1 cellular context compared by ENCODE assay signal in the genomic region with DNA sequence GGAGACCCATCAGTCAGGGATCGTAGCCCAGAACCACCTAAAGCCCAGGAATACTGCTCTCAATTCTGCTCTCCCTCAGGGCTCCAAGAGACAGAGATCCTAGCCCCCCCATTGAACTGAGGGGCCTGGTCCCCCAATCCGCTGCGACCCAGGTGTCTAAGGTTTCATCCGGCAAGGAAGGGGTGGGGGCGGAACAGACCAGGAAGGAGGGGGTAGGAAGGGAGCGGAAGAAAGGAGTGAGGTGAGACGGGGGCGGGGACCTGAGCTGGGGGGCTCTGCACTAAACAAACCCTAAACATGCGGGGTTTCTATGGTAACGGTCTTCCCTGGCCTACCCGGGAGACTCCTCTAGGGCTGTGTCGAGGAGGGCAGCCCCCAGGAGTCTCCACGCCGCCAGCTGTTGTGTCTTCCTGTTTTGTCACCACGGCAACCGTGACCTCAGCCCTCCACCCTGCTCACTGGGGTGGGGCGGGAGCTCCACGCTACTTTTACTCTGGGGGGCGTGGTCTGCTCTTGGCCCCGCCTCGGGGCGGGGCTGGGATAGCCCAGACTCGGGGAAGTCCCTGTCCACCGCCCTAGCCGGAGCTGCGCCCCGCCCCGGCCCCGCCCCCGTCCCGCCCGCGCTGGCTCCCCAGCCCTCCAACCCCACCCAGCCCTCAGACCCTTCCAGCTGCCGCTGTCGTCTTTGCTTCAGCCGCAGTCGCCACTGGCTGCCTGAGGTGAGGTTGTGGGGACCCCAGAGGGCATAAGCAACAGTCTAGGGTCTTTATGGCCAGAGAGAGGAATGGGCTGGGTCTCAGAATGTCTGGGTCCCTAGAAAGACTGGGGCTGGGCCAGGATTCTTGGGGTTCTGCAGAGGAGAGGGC.
TF ChIP-seq lines count a peak whose summit lies in the region.

A gene with protein sequence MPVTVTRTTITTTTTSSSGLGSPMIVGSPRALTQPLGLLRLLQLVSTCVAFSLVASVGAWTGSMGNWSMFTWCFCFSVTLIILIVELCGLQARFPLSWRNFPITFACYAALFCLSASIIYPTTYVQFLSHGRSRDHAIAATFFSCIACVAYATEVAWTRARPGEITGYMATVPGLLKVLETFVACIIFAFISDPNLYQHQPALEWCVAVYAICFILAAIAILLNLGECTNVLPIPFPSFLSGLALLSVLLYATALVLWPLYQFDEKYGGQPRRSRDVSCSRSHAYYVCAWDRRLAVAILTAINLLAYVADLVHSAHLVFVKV (plus strand): TSS at position 659 of the 866 bp plus-strand sequence. CDS start 5,647 bp downstream, outside the sequence.

TF ChIP-seq in HEK293, 187 proteins besides CTCF, POLR2A, EP300 and RAD21 (continued from another document and continues in another):
- TF ChIP-seq ZNF830 (tag by site-specific recombination; IDR thresholded peaks at IDR 0.05; ENCODE audit: low read depth) (no peak), SP3 (tag by site-specific recombination; IDR thresholded peaks at IDR 0.05) (peak; percentile 89), KLF9 (tag by site-specific recombination; IDR thresholded peaks at IDR 0.05; ENCODE audit: low read depth) (peak; percentile 66; the same call in 1 of the 2 replicates), ZFP69B (tag by site-specific recombination; IDR thresholded peaks at IDR 0.05) (no peak), BCL11A (tag by site-specific recombination; IDR thresholded peaks at IDR 0.05; ENCODE audit: low read depth) (peak; percentile 20; the same call in 1 of the 2 replicates), KLF16 (tag by site-specific recombination; IDR thresholded peaks at IDR 0.05) (peak; percentile 24; the same call in 1 of the 2 replicates), ZNF366 (tag by site-specific recombination; conservative IDR thresholded peaks at IDR 0.05) (peak; percentile 59), KLF10 (tag by site-specific recombination; IDR thresholded peaks at IDR 0.05) (peak; percentile 81; the same call in 1 of the 2 replicates), ZNF23 (tag by site-specific recombination; IDR thresholded peaks at IDR 0.05; ENCODE audit: borderline replicate concordance) (no peak), ZNF76 (tag by site-specific recombination; IDR thresholded peaks at IDR 0.05; ENCODE audit: borderline replicate concordance, low read depth) (peak; percentile 52; the same call in 1 of the 2 replicates), ZNF239 (tag by site-specific recombination; IDR thresholded peaks at IDR 0.05) (no peak), WT1 (tag by site-specific recombination; IDR thresholded peaks at IDR 0.05) (peak; percentile 33; the same call in 1 of the 2 replicates), ZBTB20 (tag by site-specific recombination; IDR thresholded peaks at IDR 0.05) (no peak), GLIS2 (tag by site-specific recombination; IDR thresholded peaks at IDR 0.05) (peak; percentile 82), TCF7L2 (IDR thresholded peaks at IDR 0.05; ENCODE audit: borderline replicate concordance, low read depth, low read length) (no peak), MZF1 (tag by site-specific recombination; IDR thresholded peaks at IDR 0.05; ENCODE audit: borderline replicate concordance) (no peak), ZXDB (tag by site-specific recombination; IDR thresholded peaks at IDR 0.05) (0 out of 2 replicates have a peak, but pooled peaks have one; percentile 40), KLF1 (tag by site-specific recombination; IDR thresholded peaks at IDR 0.05) (peak; percentile 79), ZNF354C (tag by site-specific recombination; IDR thresholded peaks at IDR 0.05; ENCODE audit: borderline replicate concordance, low read depth) (no peak), IKZF3 (tag by site-specific recombination; IDR thresholded peaks at IDR 0.05) (peak; percentile 76)
- TF ChIP-seq, protein P1, sequence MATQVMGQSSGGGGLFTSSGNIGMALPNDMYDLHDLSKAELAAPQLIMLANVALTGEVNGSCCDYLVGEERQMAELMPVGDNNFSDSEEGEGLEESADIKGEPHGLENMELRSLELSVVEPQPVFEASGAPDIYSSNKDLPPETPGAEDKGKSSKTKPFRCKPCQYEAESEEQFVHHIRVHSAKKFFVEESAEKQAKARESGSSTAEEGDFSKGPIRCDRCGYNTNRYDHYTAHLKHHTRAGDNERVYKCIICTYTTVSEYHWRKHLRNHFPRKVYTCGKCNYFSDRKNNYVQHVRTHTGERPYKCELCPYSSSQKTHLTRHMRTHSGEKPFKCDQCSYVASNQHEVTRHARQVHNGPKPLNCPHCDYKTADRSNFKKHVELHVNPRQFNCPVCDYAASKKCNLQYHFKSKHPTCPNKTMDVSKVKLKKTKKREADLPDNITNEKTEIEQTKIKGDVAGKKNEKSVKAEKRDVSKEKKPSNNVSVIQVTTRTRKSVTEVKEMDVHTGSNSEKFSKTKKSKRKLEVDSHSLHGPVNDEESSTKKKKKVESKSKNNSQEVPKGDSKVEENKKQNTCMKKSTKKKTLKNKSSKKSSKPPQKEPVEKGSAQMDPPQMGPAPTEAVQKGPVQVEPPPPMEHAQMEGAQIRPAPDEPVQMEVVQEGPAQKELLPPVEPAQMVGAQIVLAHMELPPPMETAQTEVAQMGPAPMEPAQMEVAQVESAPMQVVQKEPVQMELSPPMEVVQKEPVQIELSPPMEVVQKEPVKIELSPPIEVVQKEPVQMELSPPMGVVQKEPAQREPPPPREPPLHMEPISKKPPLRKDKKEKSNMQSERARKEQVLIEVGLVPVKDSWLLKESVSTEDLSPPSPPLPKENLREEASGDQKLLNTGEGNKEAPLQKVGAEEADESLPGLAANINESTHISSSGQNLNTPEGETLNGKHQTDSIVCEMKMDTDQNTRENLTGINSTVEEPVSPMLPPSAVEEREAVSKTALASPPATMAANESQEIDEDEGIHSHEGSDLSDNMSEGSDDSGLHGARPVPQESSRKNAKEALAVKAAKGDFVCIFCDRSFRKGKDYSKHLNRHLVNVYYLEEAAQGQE (tag by site-specific recombination; IDR thresholded peaks at IDR 0.05): no peak
- TF ChIP-seq, protein P2, sequence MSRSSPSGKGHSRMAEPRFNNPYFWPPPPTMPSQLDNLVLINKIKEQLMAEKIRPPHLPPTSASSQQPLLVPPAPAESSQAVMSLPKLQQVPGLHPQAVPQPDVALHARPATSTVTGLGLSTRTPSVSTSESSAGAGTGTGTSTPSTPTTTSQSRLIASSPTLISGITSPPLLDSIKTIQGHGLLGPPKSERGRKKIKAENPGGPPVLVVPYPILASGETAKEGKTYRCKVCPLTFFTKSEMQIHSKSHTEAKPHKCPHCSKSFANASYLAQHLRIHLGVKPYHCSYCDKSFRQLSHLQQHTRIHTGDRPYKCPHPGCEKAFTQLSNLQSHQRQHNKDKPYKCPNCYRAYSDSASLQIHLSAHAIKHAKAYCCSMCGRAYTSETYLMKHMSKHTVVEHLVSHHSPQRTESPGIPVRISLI (tag by site-specific recombination; IDR thresholded peaks at IDR 0.05): no peak
- TF ChIP-seq, protein P3, sequence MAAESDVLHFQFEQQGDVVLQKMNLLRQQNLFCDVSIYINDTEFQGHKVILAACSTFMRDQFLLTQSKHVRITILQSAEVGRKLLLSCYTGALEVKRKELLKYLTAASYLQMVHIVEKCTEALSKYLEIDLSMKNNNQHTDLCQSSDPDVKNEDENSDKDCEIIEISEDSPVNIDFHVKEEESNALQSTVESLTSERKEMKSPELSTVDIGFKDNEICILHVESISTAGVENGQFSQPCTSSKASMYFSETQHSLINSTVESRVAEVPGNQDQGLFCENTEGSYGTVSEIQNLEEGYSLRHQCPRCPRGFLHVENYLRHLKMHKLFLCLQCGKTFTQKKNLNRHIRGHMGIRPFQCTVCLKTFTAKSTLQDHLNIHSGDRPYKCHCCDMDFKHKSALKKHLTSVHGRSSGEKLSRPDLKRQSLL (tag by site-specific recombination; IDR thresholded peaks at IDR 0.05): no peak
- TF ChIP-seq, protein P4, sequence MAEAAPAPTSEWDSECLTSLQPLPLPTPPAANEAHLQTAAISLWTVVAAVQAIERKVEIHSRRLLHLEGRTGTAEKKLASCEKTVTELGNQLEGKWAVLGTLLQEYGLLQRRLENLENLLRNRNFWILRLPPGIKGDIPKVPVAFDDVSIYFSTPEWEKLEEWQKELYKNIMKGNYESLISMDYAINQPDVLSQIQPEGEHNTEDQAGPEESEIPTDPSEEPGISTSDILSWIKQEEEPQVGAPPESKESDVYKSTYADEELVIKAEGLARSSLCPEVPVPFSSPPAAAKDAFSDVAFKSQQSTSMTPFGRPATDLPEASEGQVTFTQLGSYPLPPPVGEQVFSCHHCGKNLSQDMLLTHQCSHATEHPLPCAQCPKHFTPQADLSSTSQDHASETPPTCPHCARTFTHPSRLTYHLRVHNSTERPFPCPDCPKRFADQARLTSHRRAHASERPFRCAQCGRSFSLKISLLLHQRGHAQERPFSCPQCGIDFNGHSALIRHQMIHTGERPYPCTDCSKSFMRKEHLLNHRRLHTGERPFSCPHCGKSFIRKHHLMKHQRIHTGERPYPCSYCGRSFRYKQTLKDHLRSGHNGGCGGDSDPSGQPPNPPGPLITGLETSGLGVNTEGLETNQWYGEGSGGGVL (tag by site-specific recombination; IDR thresholded peaks at IDR 0.05): peak; percentile 66
- TF ChIP-seq, protein P5, sequence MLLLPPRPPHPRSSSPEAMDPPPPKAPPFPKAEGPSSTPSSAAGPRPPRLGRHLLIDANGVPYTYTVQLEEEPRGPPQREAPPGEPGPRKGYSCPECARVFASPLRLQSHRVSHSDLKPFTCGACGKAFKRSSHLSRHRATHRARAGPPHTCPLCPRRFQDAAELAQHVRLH (tag by site-specific recombination; IDR thresholded peaks at IDR 0.05): 0 out of 2 replicates have a peak, but pooled peaks have one; percentile 43
- TF ChIP-seq, protein P6, sequence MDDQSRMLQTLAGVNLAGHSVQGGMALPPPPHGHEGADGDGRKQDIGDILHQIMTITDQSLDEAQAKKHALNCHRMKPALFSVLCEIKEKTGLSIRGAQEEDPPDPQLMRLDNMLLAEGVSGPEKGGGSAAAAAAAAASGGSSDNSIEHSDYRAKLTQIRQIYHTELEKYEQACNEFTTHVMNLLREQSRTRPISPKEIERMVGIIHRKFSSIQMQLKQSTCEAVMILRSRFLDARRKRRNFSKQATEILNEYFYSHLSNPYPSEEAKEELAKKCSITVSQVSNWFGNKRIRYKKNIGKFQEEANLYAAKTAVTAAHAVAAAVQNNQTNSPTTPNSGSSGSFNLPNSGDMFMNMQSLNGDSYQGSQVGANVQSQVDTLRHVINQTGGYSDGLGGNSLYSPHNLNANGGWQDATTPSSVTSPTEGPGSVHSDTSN (CRISPR knock-in tag; IDR thresholded peaks at IDR 0.05): no peak
- TF ChIP-seq, protein P7, sequence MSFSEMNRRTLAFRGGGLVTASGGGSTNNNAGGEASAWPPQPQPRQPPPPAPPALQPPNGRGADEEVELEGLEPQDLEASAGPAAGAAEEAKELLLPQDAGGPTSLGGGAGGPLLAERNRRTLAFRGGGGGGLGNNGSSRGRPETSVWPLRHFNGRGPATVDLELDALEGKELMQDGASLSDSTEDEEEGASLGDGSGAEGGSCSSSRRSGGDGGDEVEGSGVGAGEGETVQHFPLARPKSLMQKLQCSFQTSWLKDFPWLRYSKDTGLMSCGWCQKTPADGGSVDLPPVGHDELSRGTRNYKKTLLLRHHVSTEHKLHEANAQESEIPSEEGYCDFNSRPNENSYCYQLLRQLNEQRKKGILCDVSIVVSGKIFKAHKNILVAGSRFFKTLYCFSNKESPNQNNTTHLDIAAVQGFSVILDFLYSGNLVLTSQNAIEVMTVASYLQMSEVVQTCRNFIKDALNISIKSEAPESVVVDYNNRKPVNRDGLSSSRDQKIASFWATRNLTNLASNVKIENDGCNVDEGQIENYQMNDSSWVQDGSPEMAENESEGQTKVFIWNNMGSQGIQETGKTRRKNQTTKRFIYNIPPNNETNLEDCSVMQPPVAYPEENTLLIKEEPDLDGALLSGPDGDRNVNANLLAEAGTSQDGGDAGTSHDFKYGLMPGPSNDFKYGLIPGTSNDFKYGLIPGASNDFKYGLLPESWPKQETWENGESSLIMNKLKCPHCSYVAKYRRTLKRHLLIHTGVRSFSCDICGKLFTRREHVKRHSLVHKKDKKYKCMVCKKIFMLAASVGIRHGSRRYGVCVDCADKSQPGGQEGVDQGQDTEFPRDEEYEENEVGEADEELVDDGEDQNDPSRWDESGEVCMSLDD (tag by site-specific recombination; IDR thresholded peaks at IDR 0.05): peak; percentile 68; the same call in 1 of the 2 replicates
- TF ChIP-seq, protein P8, sequence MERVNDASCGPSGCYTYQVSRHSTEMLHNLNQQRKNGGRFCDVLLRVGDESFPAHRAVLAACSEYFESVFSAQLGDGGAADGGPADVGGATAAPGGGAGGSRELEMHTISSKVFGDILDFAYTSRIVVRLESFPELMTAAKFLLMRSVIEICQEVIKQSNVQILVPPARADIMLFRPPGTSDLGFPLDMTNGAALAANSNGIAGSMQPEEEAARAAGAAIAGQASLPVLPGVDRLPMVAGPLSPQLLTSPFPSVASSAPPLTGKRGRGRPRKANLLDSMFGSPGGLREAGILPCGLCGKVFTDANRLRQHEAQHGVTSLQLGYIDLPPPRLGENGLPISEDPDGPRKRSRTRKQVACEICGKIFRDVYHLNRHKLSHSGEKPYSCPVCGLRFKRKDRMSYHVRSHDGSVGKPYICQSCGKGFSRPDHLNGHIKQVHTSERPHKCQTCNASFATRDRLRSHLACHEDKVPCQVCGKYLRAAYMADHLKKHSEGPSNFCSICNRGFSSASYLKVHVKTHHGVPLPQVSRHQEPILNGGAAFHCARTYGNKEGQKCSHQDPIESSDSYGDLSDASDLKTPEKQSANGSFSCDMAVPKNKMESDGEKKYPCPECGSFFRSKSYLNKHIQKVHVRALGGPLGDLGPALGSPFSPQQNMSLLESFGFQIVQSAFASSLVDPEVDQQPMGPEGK (tag by site-specific recombination; IDR thresholded peaks at IDR 0.05): peak; percentile 83
- TF ChIP-seq, protein P9, sequence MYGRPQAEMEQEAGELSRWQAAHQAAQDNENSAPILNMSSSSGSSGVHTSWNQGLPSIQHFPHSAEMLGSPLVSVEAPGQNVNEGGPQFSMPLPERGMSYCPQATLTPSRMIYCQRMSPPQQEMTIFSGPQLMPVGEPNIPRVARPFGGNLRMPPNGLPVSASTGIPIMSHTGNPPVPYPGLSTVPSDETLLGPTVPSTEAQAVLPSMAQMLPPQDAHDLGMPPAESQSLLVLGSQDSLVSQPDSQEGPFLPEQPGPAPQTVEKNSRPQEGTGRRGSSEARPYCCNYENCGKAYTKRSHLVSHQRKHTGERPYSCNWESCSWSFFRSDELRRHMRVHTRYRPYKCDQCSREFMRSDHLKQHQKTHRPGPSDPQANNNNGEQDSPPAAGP (tag by site-specific recombination; IDR thresholded peaks at IDR 0.05): peak; percentile 13; the same call in 1 of the 2 replicates
